8 cellular contexts compared by ENCODE assay signal in genomic region chr2:164840930-164841718, GRCh38. TPM values are rescaled to one million over a fixed set of nuclear protein-coding genes. Genes with fewer than 3 reads are reported as not detected.
A peak's percentile ranks its signal among the peaks of the same experiment; 100 is the strongest.
DNase-seq lines count a peak whose midpoint lies in the region; ATAC-seq, FAIRE-seq and TF ChIP-seq lines count a peak whose summit lies in the region.

No MANE protein-coding gene starts in this region.

- peak overlapping the region; percentile 95 for H3K27ac Mint-ChIP-seq in type B pancreatic cell

- no peak for TF ChIP-seq EP300 in esophagus muscularis mucosa (IDR thresholded peaks at IDR 0.05)

- no peak for TF ChIP-seq POLR2A in GM12891 (IDR thresholded peaks at IDR 0.05; ENCODE audit: low read depth, low read length)
- TF ChIP-seq POLR2A in esophagus muscularis mucosa (IDR thresholded peaks at IDR 0.05; ENCODE audit: low read depth), result no peak

- no peak for DNase-seq in AG04449 (ENCODE audit: low read depth, low spot score)
- peak; percentile 32 for DNase-seq in GM12891 (ENCODE audit: insufficient read length, low spot score)
- peak; percentile 36 for DNase-seq in NCI-H146 treated with DMSO at 0.1 percent for 48 hours (lab: John Stamatoyannopoulos, UW; ENCODE audit: unreplicated experiment)
- peak; percentile 30 to 34 for DNase-seq in activated CD4-positive, alpha-beta T cell treated with anti-CD3 and anti-CD28 coated beads, Interleukin-2, amount 50 U/mL, for 48 hours
- no peak for DNase-seq in esophagus muscularis mucosa (ENCODE audit: extremely low spot score)
- DNase-seq in type B pancreatic cell (ENCODE audit: extremely low spot score, unreplicated experiment), result peak; percentile 80

- H3K4me3 Mint-ChIP-seq in type B pancreatic cell, result peak overlapping the region; percentile 94

- ATAC-seq in HG02840 (IDR thresholded peaks at IDR 0.05; ENCODE audit: low FRiP score, unreplicated experiment), result peak; percentile 57

- POLR2A ChIA-PET in AG04449 (lab: Yijun Ruan, JAX), result interaction anchor here (0.9 to 1.3 kb wide), 3 partner anchors 18 to 72 kb away, joined by 3 read pairs; no protein-coding TSS in a partner anchor

- no peaks in the 10 kb centered on the region for H3K9me3 Mint-ChIP-seq in type B pancreatic cell

- intact Hi-C loops in esophagus muscularis mucosa (cut with DNase I), result loop anchor here (2.0 to 5.0 kb wide), 2 partner anchors 71 to 102 kb away; no protein-coding TSS in a partner anchor

- H3K27me3 Mint-ChIP-seq in type B pancreatic cell, result peaks cover 12% of the 10 kb centered on the region

- H3K27ac ChIP-seq in esophagus muscularis mucosa (replicated peaks in 1 of 4) (peak overlapping the region; percentile 91 to 99 (median 97)), mucosa of rectum (ENCODE audit: low read depth in 2 of 2, low read length in 2 of 2) (peak overlapping the region; percentile 93 to 95)

- no peak for FAIRE-seq in GM12891 (lab: Jason Lieb, UNC)

- peaks cover 3 to 50% (median 45%) of the 10 kb centered on the region in 4 donors for H3K4me1 ChIP-seq in esophagus muscularis mucosa
- H3K4me1 ChIP-seq in mucosa of rectum (ENCODE audit: control insufficient read depth in 2 of 2, insufficient read depth in 2 of 2, low read length in 2 of 2), result peaks cover 8 to 14% of the 10 kb centered on the region in 2 donors

- TF ChIP-seq CTCF in AG04449 (IDR thresholded peaks at IDR 0.05; ENCODE audit: insufficient read depth, low read length, missing control alignments) (peak; percentile 33), esophagus muscularis mucosa (IDR thresholded peaks at IDR 0.05) (peak; percentile 20 to 38 (median 37)), type B pancreatic cell (conservative IDR thresholded peaks at IDR 0.05) (peak; percentile 4)

- peak overlapping the region; percentile 71 for H3K4me3 ChIP-seq in AG04449 (ENCODE audit: low read depth, low read length)
- H3K4me3 ChIP-seq in esophagus muscularis mucosa, result peak overlapping the region; percentile 69 to 94 (median 82)
- peak overlapping the region; percentile 77 to 88 for H3K4me3 ChIP-seq in mucosa of rectum (ENCODE audit: low read length in 2 of 2)

- H3K36me3 Mint-ChIP-seq in type B pancreatic cell, result no peaks in the 10 kb centered on the region

- CTCF ChIA-PET in AG04449 (lab: Yijun Ruan, JAX), result interaction anchor here (0.6 to 4.3 kb wide), 45 partner anchors 11 to 149 kb away, joined by 3 to 63 read pairs (median 5); no protein-coding TSS in a partner anchor

- H3K4me1 Mint-ChIP-seq in type B pancreatic cell (ENCODE audit: unreplicated experiment), result peaks cover 24% of the 10 kb centered on the region

- WGBS in esophagus muscularis mucosa, result 4% methylated on average over 5 of the region's 90 CpGs

- peak overlapping the region; percentile 79 to 93 for H3K9ac ChIP-seq in mucosa of rectum (ENCODE audit: low read depth in 1 of 2, low read length in 2 of 2)

- H3K36me3 ChIP-seq in esophagus muscularis mucosa (no peaks in the 10 kb centered on the region), mucosa of rectum (ENCODE audit: control insufficient read depth in 2 of 2, insufficient read depth in 2 of 2, low read length in 2 of 2) (no peaks in the 10 kb centered on the region)

- H3K27me3 ChIP-seq in esophagus muscularis mucosa (no peaks in the 10 kb centered on the region), mucosa of rectum (ENCODE audit: control insufficient read depth in 2 of 2, insufficient read depth in 2 of 2, low read length in 2 of 2) (no peaks in the 10 kb centered on the region)

- H3K9me3 ChIP-seq in esophagus muscularis mucosa (no peaks in the 10 kb centered on the region), mucosa of rectum (ENCODE audit: control insufficient read depth in 2 of 2, low read length in 2 of 2) (no peaks in the 10 kb centered on the region)

TF ChIP-seq in GM12891, 5 proteins besides CTCF, POLR2A, EP300 and RAD21:
- no peak for TF ChIP-seq TAF1 (IDR thresholded peaks at IDR 0.05; ENCODE audit: low read depth, low read length)
- no peak for TF ChIP-seq PAX5 (IDR thresholded peaks at IDR 0.05; ENCODE audit: insufficient read depth, low read length, severe bottlenecking)

RNA-seq across cellular contexts. Expression of gene COBLL1, which starts 0.5 kb away (rescaled TPM):
- polyA plus RNA-seq in GM12891 (2012; ENCODE audit: low read depth, missing spikeins), result not detected
- 10 to 100 TPM; 41.4 to 66.0 (median 61.9) TPM for total RNA-seq in esophagus muscularis mucosa
- 28.2 and 32.1 TPM in 2 replicates for total RNA-seq in type B pancreatic cell (ENCODE audit: low replicate concordance)

Comparison
In these comparisons a context has a peak if more than half of its experiments do, and no peak if none do; other contexts are left out.
1. DNase-seq: peak in GM12891 (single experiment), NCI-H146 treated with DMSO at 0.1 percent for 48 hours (single experiment), activated CD4-positive, alpha-beta T cell treated with anti-CD3 and anti-CD28 coated beads, Interleukin-2, amount 50 U/mL, for 48 hours (2 of 2) and type B pancreatic cell (single experiment); none in AG04449 (single experiment) and esophagus muscularis mucosa (single experiment).
2. Peak in every context shown above with its lines, with median percentiles within 50 percentile points of each other: H3K4me3 ChIP-seq and CTCF ChIP-seq.